ENCODE assay signal across 19 cellular contexts in genomic region chr2:23324281-23324680, GRCh38.
A peak's percentile ranks its signal among the peaks of the same experiment; 100 is the strongest.
DNase-seq lines count a peak whose midpoint lies in the region; ATAC-seq and TF ChIP-seq lines count a peak whose summit lies in the region.
"Had no signal": no experiment of that assay in that cellular context is flagged by ENCODE, and none has a peak within 500 bp of the region (broad histone marks: within the 10 kb centered on the region; RNA-seq: fewer than 3 reads in every experiment).

No MANE protein-coding gene starts in this region.

- TF ChIP-seq CTCF in gastrocnemius medialis (IDR thresholded peaks at IDR 0.05 in 4 of 5, conservative IDR thresholded peaks at IDR 0.05 in 1 of 5) = no peak

- peaks cover 0 to 5% (median 0%) of the 10 kb centered on the region in 3 donors for H3K27me3 ChIP-seq in gastrocnemius medialis
- H3K27me3 ChIP-seq: BE2C had no signal

- no peak for ATAC-seq in gastrocnemius medialis

- no peak for TF ChIP-seq POLR2A in gastrocnemius medialis (IDR thresholded peaks at IDR 0.05)

- peak; percentile 48 to 86 (median 71) for DNase-seq in NCI-H1417 (lab: John Stamatoyannopoulos, UW)
- DNase-seq in NCI-H1417 treated with DMSO at 0.1 percent for 48 hours (lab: John Stamatoyannopoulos, UW) = no peak
- peak; percentile 46 for DNase-seq in Daoy (ENCODE audit: low read depth)
- peak; percentile 80 for DNase-seq in NCI-H1092 (lab: John Stamatoyannopoulos, UW)
- peak; percentile 27 for DNase-seq in NCI-H524 treated with DMSO at 0.1 percent for 48 hours (lab: John Stamatoyannopoulos, UW)
- no peak for DNase-seq in activated naive CD4-positive, alpha-beta T cell (lab: John Stamatoyannopoulos, UW)
- DNase-seq in gastrocnemius medialis = no peak
- DNase-seq in dermis blood vessel endothelial cell = no peak
- DNase-seq: BE2C; Caco-2; CD4-positive, CD25-positive, alpha-beta regulatory T cell; GDM1; NCI-H1048; NCI-H1694; OCI-M1; Right ventricle myocardium superior had no signal

- no peak overlapping the region for H3K4me3 ChIP-seq in gastrocnemius medialis
- H3K4me3 ChIP-seq: HAP-1, SK-N-MC had no signal

- peaks cover 0 to 4% of the 10 kb centered on the region in 2 donors for H3K4me1 ChIP-seq in gastrocnemius medialis
- H3K4me1 ChIP-seq: BE2C, Caco-2, HAP-1 had no signal

- no peaks in the 10 kb centered on the region for H3K36me3 ChIP-seq in gastrocnemius medialis
- H3K36me3 ChIP-seq: BE2C, HAP-1 had no signal

- no peak overlapping the region for H3K27ac ChIP-seq in gastrocnemius medialis
- H3K27ac ChIP-seq: HL-60, SK-N-MC had no signal

- no peaks in the 10 kb centered on the region for H3K9me3 ChIP-seq in gastrocnemius medialis
- H3K9me3 ChIP-seq: BE2C, Caco-2, HAP-1 had no signal

- intact Hi-C loops in gastrocnemius medialis (cut with DNase I; ENCODE audit: low total_unique reads) = no loop called here

- in situ Hi-C loops in gastrocnemius medialis (cut with MboI; ENCODE audit: low sequenced_read_pairs in 4 of 4) = no loop called here

Comparison
In these comparisons a context has a peak if more than half of its experiments do, and no peak if none do; other contexts are left out.
1. DNase-seq: peak in NCI-H1417 (3 of 3), Daoy (single experiment), NCI-H1092 (single experiment) and NCI-H524 treated with DMSO at 0.1 percent for 48 hours (single experiment); none in NCI-H1417 treated with DMSO at 0.1 percent for 48 hours (single experiment), activated naive CD4-positive, alpha-beta T cell (0 of 4), gastrocnemius medialis (0 of 2) and dermis blood vessel endothelial cell (single experiment).